In the genomic region with DNA sequence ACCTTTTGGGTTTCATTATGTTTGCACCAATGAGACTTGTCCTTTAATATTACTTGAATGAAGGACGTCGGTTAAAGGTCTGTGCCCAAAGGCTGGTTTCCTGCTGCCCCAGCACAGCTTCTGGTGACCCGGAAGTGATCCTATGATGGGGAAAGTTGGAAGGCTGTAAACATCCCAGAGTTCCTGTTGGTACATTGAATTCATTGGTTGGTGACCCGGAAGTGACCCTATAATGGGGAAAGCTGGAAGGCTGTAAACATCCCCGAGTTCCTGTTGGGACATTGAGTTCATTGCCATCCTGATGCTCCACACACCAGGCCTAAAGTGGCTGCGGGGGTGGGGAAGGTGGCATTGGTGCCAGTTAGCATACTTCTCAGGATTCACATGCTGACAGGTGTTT, we compare ENCODE assay signal across 25 cellular contexts.
"Had no signal": no experiment of that assay in that cellular context is flagged by ENCODE, and none has a peak within 500 bp of the region (broad histone marks: within the 10 kb centered on the region; RNA-seq: fewer than 3 reads in every experiment).

No MANE protein-coding gene starts in this region.

- H2AFZ ChIP-seq: hepatocyte, neural progenitor cell had no signal

- H3K79me2 ChIP-seq: hepatocyte had no signal

- H3K9ac ChIP-seq: neural progenitor cell had no signal

- H3K36me3 ChIP-seq: heart right ventricle, neural progenitor cell, pancreas, prostate gland, sigmoid colon, spleen, suprapubic skin, thoracic aorta, tibial artery, upper lobe of right lung had no signal

- H3K4me3 ChIP-seq: heart right ventricle, hepatocyte, lung, neural progenitor cell, pancreas, prostate gland, sigmoid colon, spleen, suprapubic skin, thoracic aorta, tibial artery, upper lobe of right lung had no signal

- H3K27me3 ChIP-seq: heart right ventricle, hepatocyte, neural progenitor cell, pancreas, sigmoid colon, spleen, suprapubic skin, tibial artery, upper lobe of right lung had no signal

- ATAC-seq: left lobe of liver; natural killer cell; pancreas; stimulated activated effector memory CD8-positive, alpha-beta T cell treated with anti-CD3 and anti-CD28 coated beads, Interleukin-12 subunit alpha, Interleukin-12 subunit beta, amount 100 ng/mL, for 72 hours; upper lobe of right lung had no signal

- H3K27ac ChIP-seq: hepatocyte, neural progenitor cell, pancreas, prostate gland, sigmoid colon, spleen, suprapubic skin, thoracic aorta, tibial artery, upper lobe of right lung had no signal

- H3K4me2 ChIP-seq: hepatocyte, neural progenitor cell had no signal

- H3K9me3 ChIP-seq: heart right ventricle, pancreas, prostate gland, sigmoid colon, spleen, suprapubic skin, thoracic aorta, tibial artery, upper lobe of right lung had no signal

- FAIRE-seq: pancreas, small intestine, urothelium cell line had no signal

- H3K4me1 ChIP-seq: neural progenitor cell, pancreas, prostate gland, spleen, suprapubic skin, upper lobe of right lung had no signal

- DNase-seq: heart right ventricle; islet precursor cell; mesendoderm; naive B cell; natural killer cell; nephron progenitor cell; pancreas; posterior cingulate gyrus; sigmoid colon; small intestine; spleen; stimulated activated CD4-positive, alpha-beta T cell treated with anti-CD3 and anti-CD28 coated beads, Interleukin-4, amount 100 ng/mL, for 24 hours; stimulated activated naive CD4-positive, alpha-beta T cell; tibial artery; trophoblast cell; upper lobe of right lung had no signal
